Comparison of ENCODE assay signal across 8 cellular contexts in genomic region chr6:167093922-167094432, GRCh38. TPM values are rescaled to one million over a fixed set of nuclear protein-coding genes. Genes with fewer than 3 reads are reported as not detected.
DNase-seq lines count a peak whose midpoint lies in the region; ATAC-seq and TF ChIP-seq lines count a peak whose summit lies in the region.

No MANE protein-coding gene starts in this region.

- H3K4me1 Mint-ChIP-seq in activated CD4-positive, alpha-beta T cell treated with anti-CD3 and anti-CD28 coated beads for 36 hours: peaks cover 67% of the 10 kb centered on the region
- H3K4me1 Mint-ChIP-seq in endothelial cell (ENCODE audit: unreplicated experiment): peaks cover 30% of the 10 kb centered on the region

- H3K36me3 Mint-ChIP-seq in activated CD4-positive, alpha-beta T cell treated with anti-CD3 and anti-CD28 coated beads for 36 hours (ENCODE audit: low read depth): no peaks in the 10 kb centered on the region
- peaks cover 4% of the 10 kb centered on the region for H3K36me3 Mint-ChIP-seq in endothelial cell (ENCODE audit: low read depth, unreplicated experiment)

- H3K27me3 Mint-ChIP-seq in activated CD4-positive, alpha-beta T cell treated with anti-CD3 and anti-CD28 coated beads for 36 hours: no peaks in the 10 kb centered on the region
- H3K27me3 Mint-ChIP-seq in endothelial cell (ENCODE audit: unreplicated experiment): peaks cover 7% of the 10 kb centered on the region

- CTCF ChIA-PET in activated CD4-positive, alpha-beta T cell treated with anti-CD3 and anti-CD28 coated beads for 36 hours (lab: Charles Lee): interaction anchor here (0.6 to 1.4 kb wide), 9 partner anchors 15 to 276 kb away, joined by 3 to 5 read pairs (median 4); no protein-coding TSS in a partner anchor

- no peak for TF ChIP-seq CTCF in endothelial cell (IDR thresholded peaks at IDR 0.05; ENCODE audit: unreplicated experiment)

- POLR2A ChIA-PET in activated CD4-positive, alpha-beta T cell treated with anti-CD3 and anti-CD28 coated beads for 36 hours (lab: Charles Lee): interaction anchor here (0.5 to 2.2 kb wide), 3 partner anchors 21 to 235 kb away, joined by 3 to 10 read pairs (median 3); no protein-coding TSS in a partner anchor

- H3K4me3 Mint-ChIP-seq in activated CD4-positive, alpha-beta T cell treated with anti-CD3 and anti-CD28 coated beads for 36 hours: peak overlapping the region; percentile 29
- H3K4me3 Mint-ChIP-seq in endothelial cell (ENCODE audit: unreplicated experiment): no peak overlapping the region

- peak overlapping the region; percentile 49 for H3K27ac Mint-ChIP-seq in activated CD4-positive, alpha-beta T cell treated with anti-CD3 and anti-CD28 coated beads for 36 hours
- H3K27ac Mint-ChIP-seq in endothelial cell (ENCODE audit: unreplicated experiment): peak overlapping the region; percentile 64

- DNase-seq in activated CD4-positive, alpha-beta T cell treated with anti-CD3 and anti-CD28 coated beads for 36 hours: peak; percentile 75
- DNase-seq in endothelial cell (ENCODE audit: low spot score) (no peak), NCI-H2081 treated with DMSO at 0.1 percent for 48 hours (lab: John Stamatoyannopoulos, UW) (no peak), retina (no peak), 8988T (no peak)
- peak; percentile 62 for DNase-seq in stimulated activated CD8-positive, alpha-beta memory T cell treated with anti-CD3 and anti-CD28 coated beads, Interleukin-4, amount 100 ng/mL, for 24 hours (ENCODE audit: low read depth)

- no peaks in the 10 kb centered on the region for H3K9me3 Mint-ChIP-seq in activated CD4-positive, alpha-beta T cell treated with anti-CD3 and anti-CD28 coated beads for 36 hours (ENCODE audit: low read depth)
- no peaks in the 10 kb centered on the region for H3K9me3 Mint-ChIP-seq in endothelial cell (ENCODE audit: unreplicated experiment)

- peak; percentile 30 for ATAC-seq in GM18870 (IDR thresholded peaks at IDR 0.05; ENCODE audit: unreplicated experiment)
- ATAC-seq in HG02981 (IDR thresholded peaks at IDR 0.05; ENCODE audit: unreplicated experiment): peak; percentile 31
- ATAC-seq in activated CD4-positive, alpha-beta T cell treated with anti-CD3 and anti-CD28 coated beads for 36 hours: peak; percentile 73

- intact Hi-C loops in activated CD4-positive, alpha-beta T cell treated with anti-CD3 and anti-CD28 coated beads for 36 hours (cut with DNase I, micrococcal nuclease): loop anchor here in 1 of 2 experiments (2.0 kb wide), 1 partner anchor 15 kb away; no protein-coding TSS in a partner anchor

RNA-seq across cellular contexts. Expression of gene CCR6, which starts 28.9 kb away (rescaled TPM):
- total RNA-seq in activated CD4-positive, alpha-beta T cell treated with anti-CD3 and anti-CD28 coated beads for 36 hours: 1 to 10 TPM; 3.4 to 4.0 TPM
- not detected for total RNA-seq in endothelial cell (ENCODE audit: unreplicated experiment)

Comparison
In these comparisons a context has a peak if more than half of its experiments do, and no peak if none do; other contexts are left out.
1. DNase-seq: peak in activated CD4-positive, alpha-beta T cell treated with anti-CD3 and anti-CD28 coated beads for 36 hours (single experiment) and stimulated activated CD8-positive, alpha-beta memory T cell treated with anti-CD3 and anti-CD28 coated beads, Interleukin-4, amount 100 ng/mL, for 24 hours (single experiment); none in endothelial cell (single experiment), NCI-H2081 treated with DMSO at 0.1 percent for 48 hours (single experiment), retina (single experiment) and 8988T (single experiment).
2. Peak in every context shown above with its lines, with median percentiles within 50 percentile points of each other: ATAC-seq.